ENCODE assay signal across 28 cellular contexts in the genomic region with DNA sequence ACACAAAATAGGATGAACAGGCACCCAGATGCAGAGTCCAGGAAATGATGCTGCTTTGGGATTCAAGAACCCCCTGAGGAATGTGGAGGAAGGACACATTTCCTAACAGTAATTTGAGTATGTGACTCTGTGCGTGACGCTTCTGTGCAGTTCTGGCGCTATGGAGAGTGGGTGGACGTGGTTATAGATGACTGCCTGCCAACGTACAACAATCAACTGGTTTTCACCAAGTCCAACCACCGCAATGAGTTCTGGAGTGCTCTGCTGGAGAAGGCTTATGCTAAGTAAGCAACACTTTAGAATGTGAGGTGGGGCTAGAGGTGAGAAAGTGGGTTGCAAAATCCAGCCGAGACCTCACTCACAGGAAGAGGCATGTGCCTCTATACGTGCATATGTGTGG. TPM values are rescaled to one million over a fixed set of nuclear protein-coding genes. Genes with fewer than 3 reads are reported as not detected.
A peak's percentile ranks its signal among the peaks of the same experiment; 100 is the strongest.
DNase-seq lines count a peak whose midpoint lies in the region; ATAC-seq and TF ChIP-seq lines count a peak whose summit lies in the region.
"Had no signal": no experiment of that assay in that cellular context is flagged by ENCODE, and none has a peak within 500 bp of the region (broad histone marks: within the 10 kb centered on the region; RNA-seq: fewer than 3 reads in every experiment).

No MANE protein-coding gene starts in this region.

- H3K27me3 ChIP-seq in heart left ventricle: no peaks in the 10 kb centered on the region
- H3K27me3 ChIP-seq: BE2C, gastroesophageal sphincter, MG63 had no signal

- no peak overlapping the region for H3K4me3 Mint-ChIP-seq in natural killer cell
- H3K4me3 Mint-ChIP-seq: activated T-helper 1 cell treated with anti-CD3 and anti-CD28 coated beads, Interleukin-12 subunit alpha, Interleukin-12 subunit beta, Interleukin-2, Interleukin-4 antibody, amounts not matched to agents 30 ng/mL and 10 ng/mL and 1 ng/mL, durations not matched to agents 14 hours and 24 hours and 36 hours; stimulated activated naive CD8-positive, alpha-beta T cell treated with anti-CD3 and anti-CD28 coated beads, Interleukin-15, amount 100 ng/mL, for 72 hours; T-helper 2 cell treated with Interferon-gamma antibody and Interleukin-4, amounts not matched to agents 5 μg/mL and 100 μg/mL, for 36 hours had no signal

- TF ChIP-seq CTCF in heart left ventricle (IDR thresholded peaks at IDR 0.05) (no peak), cardiac fibroblast (IDR thresholded peaks at IDR 0.05; ENCODE audit: low read depth, low read length) (no peak), natural killer cell (IDR thresholded peaks at IDR 0.05) (no peak)

- H3K27me3 Mint-ChIP-seq in natural killer cell (ENCODE audit: low read depth in 2 of 2): no peaks in the 10 kb centered on the region
- H3K27me3 Mint-ChIP-seq: stimulated activated naive CD8-positive, alpha-beta T cell treated with anti-CD3 and anti-CD28 coated beads, Interleukin-15, amount 100 ng/mL, for 72 hours had no signal

- peaks cover 0 to 16% (median 6%) of the 10 kb centered on the region in 9 donors for H3K36me3 ChIP-seq in heart left ventricle
- H3K36me3 ChIP-seq: BE2C, MG63 had no signal

- DNase-seq in heart left ventricle: no peak
- no peak for DNase-seq in Right ventricle myocardium inferior (ENCODE audit: missing footprints)
- DNase-seq in cardiac fibroblast (ENCODE audit: low read depth in 2 of 2): peak; percentile 11 to 45
- no peak for DNase-seq in natural killer cell
- DNase-seq in superior temporal gyrus (ENCODE audit: extremely low spot score): peak; percentile 17
- no peak for DNase-seq in COLO668 (lab: John Stamatoyannopoulos, UW; ENCODE audit: unreplicated experiment)
- DNase-seq in DMS53 (lab: John Stamatoyannopoulos, UW): no peak
- DNase-seq in erythroblast (lab: John Stamatoyannopoulos, UW): no peak
- DNase-seq: BE2C; COR-L47; DND-41; effector memory CD4-positive, alpha-beta T cell; KBM-7; MG63; NCI-H2081; NCI-H345; NCI-H82; nucleus accumbens; OCI-M1; stimulated activated CD4-positive, alpha-beta T cell treated with anti-CD3 and anti-CD28 coated beads, Interleukin-12 subunit alpha, Interleukin-12 subunit beta, amount 100 ng/mL, for 4 hours; stimulated activated naive CD8-positive, alpha-beta T cell treated with anti-CD3 and anti-CD28 coated beads, Interleukin-15, amount 100 ng/mL, for 72 hours; trophoblast cell had no signal

- H3K27ac Mint-ChIP-seq in natural killer cell: no peak overlapping the region
- H3K27ac Mint-ChIP-seq: activated naive CD4-positive, alpha-beta T cell treated with anti-CD3 and anti-CD28 coated beads, Interleukin-2, amount 50 U/mL, for 72 hours; activated T-helper 1 cell treated with anti-CD3 and anti-CD28 coated beads, Interleukin-12 subunit alpha, Interleukin-12 subunit beta, Interleukin-2, Interleukin-4 antibody, amounts not matched to agents 30 ng/mL and 10 ng/mL and 1 ng/mL, durations not matched to agents 14 hours and 24 hours and 36 hours; stimulated activated naive CD8-positive, alpha-beta T cell treated with anti-CD3 and anti-CD28 coated beads, Interleukin-15, amount 100 ng/mL, for 72 hours; T-helper 2 cell treated with Interferon-gamma antibody and Interleukin-4, amounts not matched to agents 5 μg/mL and 100 μg/mL, for 36 hours had no signal

- intact Hi-C loops in heart left ventricle (cut with DNase I) (loop anchor here in 1 of 10 donors (10.0 kb wide), 1 partner anchor 113 kb away; the partner anchor contains the start of genes GANC and TMEM87A), Right ventricle myocardium inferior (cut with DNase I) (loop anchor here (5.0 kb wide), 1 partner anchor 115 kb away; the partner anchor contains the start of genes GANC and TMEM87A), natural killer cell (cut with micrococcal nuclease) (no loop called here)

- H3K36me3 Mint-ChIP-seq in natural killer cell: no peaks in the 10 kb centered on the region
- H3K36me3 Mint-ChIP-seq: activated naive CD4-positive, alpha-beta T cell treated with anti-CD3 and anti-CD28 coated beads, Interleukin-2, amount 50 U/mL, for 72 hours had no signal

- ATAC-seq in heart left ventricle: peak in 2 of 4 donors; percentile 43 to 61
- ATAC-seq in Right ventricle myocardium inferior: no peak
- ATAC-seq in natural killer cell: peak in 2 of 3 donors; percentile 27 to 83
- ATAC-seq: activated naive CD4-positive, alpha-beta T cell treated with anti-CD3 and anti-CD28 coated beads, Interleukin-2, amount 50 U/mL, for 72 hours; esophagus mucosa; gastroesophageal sphincter; stimulated activated naive CD8-positive, alpha-beta T cell treated with anti-CD3 and anti-CD28 coated beads, Interleukin-15, amount 100 ng/mL, for 72 hours had no signal

- WGBS in heart left ventricle, 4 donors: 67 to 74% (median 69%) methylated on average over 8 of the region's 8 CpGs

- peak overlapping the region in 7 of 12 donors; percentile 10 to 69 (median 47) for H3K27ac ChIP-seq in heart left ventricle
- H3K27ac ChIP-seq: gastroesophageal sphincter had no signal

- peaks cover 0 to 32% (median 11%) of the 10 kb centered on the region in 12 donors for H3K4me1 ChIP-seq in heart left ventricle
- H3K4me1 ChIP-seq: BE2C, gastroesophageal sphincter had no signal

- TF ChIP-seq POLR2A in heart left ventricle (IDR thresholded peaks at IDR 0.05) (no peak), erythroblast (IDR thresholded peaks at IDR 0.05; ENCODE audit: low read length) (no peak)

- H3K4me1 Mint-ChIP-seq in natural killer cell: peaks cover 7 to 13% of the 10 kb centered on the region in 2 donors
- H3K4me1 Mint-ChIP-seq: stimulated activated naive CD8-positive, alpha-beta T cell treated with anti-CD3 and anti-CD28 coated beads, Interleukin-15, amount 100 ng/mL, for 72 hours had no signal

- no peaks in the 10 kb centered on the region for H3K9me3 Mint-ChIP-seq in natural killer cell
- H3K9me3 Mint-ChIP-seq: activated naive CD4-positive, alpha-beta T cell treated with anti-CD3 and anti-CD28 coated beads, Interleukin-2, amount 50 U/mL, for 72 hours; activated T-helper 1 cell treated with anti-CD3 and anti-CD28 coated beads, Interleukin-12 subunit alpha, Interleukin-12 subunit beta, Interleukin-2, Interleukin-4 antibody, amounts not matched to agents 30 ng/mL and 10 ng/mL and 1 ng/mL, durations not matched to agents 14 hours and 24 hours and 36 hours; stimulated activated naive CD8-positive, alpha-beta T cell treated with anti-CD3 and anti-CD28 coated beads, Interleukin-15, amount 100 ng/mL, for 72 hours; T-helper 2 cell treated with Interferon-gamma antibody and Interleukin-4, amounts not matched to agents 5 μg/mL and 100 μg/mL, for 36 hours had no signal

- H3K9me3 ChIP-seq in heart left ventricle: no peaks in the 10 kb centered on the region
- H3K9me3 ChIP-seq: BE2C, gastroesophageal sphincter, MG63 had no signal

- no peak overlapping the region for H3K4me3 ChIP-seq in heart left ventricle
- no peak overlapping the region for H3K4me3 ChIP-seq in cardiac fibroblast (replicated peaks in 1 of 2; ENCODE audit: low read depth in 2 of 2, low read length in 2 of 2)
- H3K4me3 ChIP-seq: gastroesophageal sphincter, MG63 had no signal

RNA-seq across cellular contexts. Expression of gene CAPN3, which starts 28.3 kb away (rescaled TPM):
- 10 to 100 TPM in 1 of 9 donors, 1 to 10 TPM in 8; 1.3 to 12.2 (median 7.3) TPM for total RNA-seq in heart left ventricle
- 1 to 10 TPM; 2.0 to 9.9 TPM for polyA plus RNA-seq in heart left ventricle
- total RNA-seq in Right ventricle myocardium inferior: 3.4 TPM
- total RNA-seq in natural killer cell: 10 to 100 TPM in 1 of 3 donors, 1 to 10 TPM in 2; 5.5 to 10.8 (median 6.8) TPM
- total RNA-seq: HT-29 had no signal

Comparison
In these comparisons a context has a peak if more than half of its experiments do, and no peak if none do; other contexts are left out.
1. DNase-seq: peak in cardiac fibroblast (2 of 2) and superior temporal gyrus (single experiment); none in heart left ventricle (0 of 5), Right ventricle myocardium inferior (single experiment), natural killer cell (single experiment), COLO668 (single experiment), DMS53 (single experiment) and erythroblast (0 of 2).